21 cellular contexts compared by ENCODE assay signal in genomic region chr20:15523431-15523830, GRCh38.
"Had no signal": no experiment of that assay in that cellular context is flagged by ENCODE, and none has a peak within 500 bp of the region (broad histone marks: within the 10 kb centered on the region; RNA-seq: fewer than 3 reads in every experiment).

No MANE protein-coding gene starts in this region.

- DNase-seq: IMR-90, Karpas-422, KG1, MM.1S, NCI-H1092 treated with DMSO at 0.1 percent for 48 hours, NCI-H1436, NCI-H187, NCI-H2029, NCI-H2081 treated with DMSO at 0.1 percent for 48 hours, NCI-H2171, NCI-H226, NCI-H446, NCI-H510A, NCI-H524 treated with DMSO at 0.1 percent for 48 hours, NCI-H69, NCI-H774, SHP77, T-helper 1 cell had no signal

- ATAC-seq: Panc1, SK-N-SH treated with all-trans-retinoic acid at 6 μM for 48 hours had no signal

- H3K27ac ChIP-seq: RWPE1 had no signal
